ENCODE assay signal across 7 cellular contexts in the genomic region with DNA sequence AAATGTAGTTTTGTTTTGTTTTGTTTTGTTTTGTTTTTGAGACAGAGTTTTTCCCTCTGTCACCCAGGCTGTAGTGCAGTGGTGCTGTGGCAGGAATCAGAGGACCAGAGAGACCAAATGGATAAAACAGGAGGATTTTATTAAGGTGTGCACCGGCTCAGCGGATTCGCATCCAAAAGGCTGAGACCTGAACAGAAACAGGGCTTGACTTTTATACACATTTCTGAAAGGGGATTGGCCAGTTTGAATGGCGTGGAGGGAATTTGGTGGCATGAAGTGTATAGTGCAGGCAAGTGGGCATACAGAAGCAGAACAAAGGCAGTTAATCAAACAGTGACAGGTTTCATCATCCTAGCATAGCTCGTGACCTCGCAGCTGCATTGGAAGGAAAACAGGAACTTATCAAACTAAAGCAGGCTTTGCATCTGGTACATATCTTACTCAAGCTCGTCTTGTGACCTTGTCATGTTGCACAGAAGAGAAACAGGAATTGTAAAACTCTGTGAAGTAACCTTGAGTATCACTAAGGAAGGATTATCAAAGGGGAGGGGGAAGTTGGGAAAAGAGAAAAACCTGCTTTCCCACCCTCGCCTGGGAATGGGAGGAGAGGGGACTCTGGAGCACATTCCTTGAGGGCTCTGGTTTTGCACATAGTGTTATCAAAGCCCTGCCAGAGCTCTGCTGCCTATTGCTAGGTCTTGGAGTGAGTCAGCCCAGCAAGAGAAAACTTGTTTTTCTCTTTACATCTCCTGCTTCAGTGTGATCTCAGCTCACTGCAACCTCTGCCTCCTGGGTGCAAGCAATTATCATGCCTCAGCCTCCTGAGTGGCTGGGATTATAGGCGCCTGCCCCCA. TPM values are rescaled to one million over a fixed set of nuclear protein-coding genes. Genes with fewer than 3 reads are reported as not detected.
DNase-seq lines count a peak whose midpoint lies in the region; ATAC-seq, FAIRE-seq and TF ChIP-seq lines count a peak whose summit lies in the region.

No MANE protein-coding gene starts in this region.

- 27% methylated on average over 9 of the region's 9 CpGs for WGBS in K562 (ENCODE audit: insufficient coverage, low coverage, missing lambda C conversion rate)

- FAIRE-seq in K562 (lab: Jason Lieb, UNC) = peak; percentile 93

- H3K9me2 ChIP-seq in MM.1S (replicated peaks; ENCODE audit: insufficient read depth, low read length) = no peaks in the 10 kb centered on the region

- no peak for TF ChIP-seq POLR2A in K562 (conservative IDR thresholded peaks at IDR 0.05)

- no peak for TF ChIP-seq CTCF in MM.1S (IDR thresholded peaks at IDR 0.05; ENCODE audit: low read length)
- TF ChIP-seq CTCF in K562 (IDR thresholded peaks at IDR 0.05 in 2 of 3, conservative IDR thresholded peaks at IDR 0.05 in 1 of 3; ENCODE audit: insufficient read depth in 2 of 3, low read depth in 1 of 3, low read length in 3 of 3) = no peak
- TF ChIP-seq CTCF in tibial artery (IDR thresholded peaks at IDR 0.05) = no peak

- H3K79me2 ChIP-seq in MM.1S (ENCODE audit: low read length) (no peaks in the 10 kb centered on the region), K562 (ENCODE audit: control insufficient read depth, insufficient read depth, low read length) (no peaks in the 10 kb centered on the region)

- H3K9me3 ChIP-seq in MM.1S (replicated peaks; ENCODE audit: insufficient read depth, low read length) = no peaks in the 10 kb centered on the region
- peaks cover 5% of the 10 kb centered on the region for H3K9me3 ChIP-seq in K562 (replicated peaks; ENCODE audit: control insufficient read depth, insufficient read depth, low read depth, low read length)
- peaks cover 0 to 4% (median 3%) of the 10 kb centered on the region in 3 donors for H3K9me3 ChIP-seq in tibial artery

- POLR2A ChIA-PET in K562 (lab: Yijun Ruan, JAX) = interaction anchor here (0.6 to 1.3 kb wide), 12 partner anchors 11 to 118 kb away, joined by 3 to 9 read pairs (median 3); partner anchors contain the start of genes KLHDC8B and USP4

- H3K27me3 ChIP-seq in MM.1S (replicated peaks; ENCODE audit: insufficient read depth, low read length) (no peaks in the 10 kb centered on the region), K562 (ENCODE audit: control insufficient read depth in 2 of 2, insufficient read depth in 2 of 2, low read length in 2 of 2) (no peaks in the 10 kb centered on the region), tibial artery (no peaks in the 10 kb centered on the region)

- H2AFZ ChIP-seq in MM.1S (ENCODE audit: low read length) (peak overlapping the region; percentile 42; the same call in 1 of the 2 replicates), K562 (ENCODE audit: low read depth, low read length) (peak overlapping the region; percentile 72)

- H3K36me3 ChIP-seq in MM.1S (replicated peaks; ENCODE audit: insufficient read depth, low read length) = no peaks in the 10 kb centered on the region
- H3K36me3 ChIP-seq in K562 (ENCODE audit: control insufficient read depth, insufficient read depth, low read length) = no peaks in the 10 kb centered on the region
- H3K36me3 ChIP-seq in tibial artery = peaks cover 2 to 10% (median 3%) of the 10 kb centered on the region in 3 donors

- no TSS peak for BruUV-seq in K562 (replicated peaks; lab: Mats Ljungman, UMichigan)

- DNase-seq in MM.1S (no peak), K562 (ENCODE audit: extremely low read depth in 1 of 4, low spot score in 3 of 4) (peak; percentile 48 to 88 (median 62)), left lobe of liver (ENCODE audit: low spot score) (no peak), tibial artery (peak; percentile 65 to 78), NCI-H187 (lab: John Stamatoyannopoulos, UW) (no peak), NCI-H2196 (lab: John Stamatoyannopoulos, UW; ENCODE audit: unreplicated experiment) (no peak), NCI-H526 treated with DMSO at 0.1 percent for 48 hours (lab: John Stamatoyannopoulos, UW) (no peak)

- H4K20me1 ChIP-seq in MM.1S (ENCODE audit: insufficient read depth, low read length) = no peaks in the 10 kb centered on the region
- no peaks in the 10 kb centered on the region for H4K20me1 ChIP-seq in K562 (replicated peaks; ENCODE audit: control insufficient read depth, insufficient read depth, low read length)

- in situ Hi-C loops in K562 (cut with MboI) = loop anchor here (25.0 kb wide), 1 partner anchor 1401 kb away; no protein-coding TSS in a partner anchor

- H3K9ac ChIP-seq in MM.1S (ENCODE audit: low read length) (no peak overlapping the region), K562 (ENCODE audit: insufficient read depth in 1 of 2, low read depth in 2 of 2, low read length in 2 of 2) (peak overlapping the region in 1 of 2 experiments; percentile 51; a peak in 2 of 4 replicates)

- intact Hi-C loops in K562 (cut with micrococcal nuclease) (loop anchor here (1.0 to 5.0 kb wide), 2 partner anchors 20 to 66 kb away; partner anchors contain the start of gene KLHDC8B), tibial artery (cut with DNase I; ENCODE audit: low total_unique reads) (no loop called here)

- TF ChIP-seq EP300 in K562 (IDR thresholded peaks at IDR 0.05; ENCODE audit: low read length) = peak; percentile 95

- CTCF ChIA-PET in K562 (lab: Yijun Ruan, JAX; ENCODE audit: low intra/inter-chr PET ratio) = no interaction called here

- H3K27ac ChIP-seq in MM.1S (ENCODE audit: low read length) = peak overlapping the region; percentile 47; the same call in 1 of the 2 replicates
- peak overlapping the region; percentile 93 for H3K27ac ChIP-seq in K562 (ENCODE audit: extremely low read depth, low read depth, low read length)
- peak overlapping the region in 1 of 2 donors; percentile 12 for H3K27ac ChIP-seq in tibial artery

- no peak overlapping the region for H3K4me2 ChIP-seq in MM.1S (ENCODE audit: low read depth, low read length)
- peak overlapping the region; percentile 58 for H3K4me2 ChIP-seq in K562 (ENCODE audit: insufficient read depth, low read length)

- H3K9me1 ChIP-seq in K562 (ENCODE audit: control insufficient read depth, insufficient read depth, low read length) = no peaks in the 10 kb centered on the region

- peak in 1 of 2 experiments; percentile 16; a peak in 1 of 4 replicates for TF ChIP-seq RAD21 in K562 (CRISPR knock-in tag; conservative IDR thresholded peaks at IDR 0.05 in 1 of 2, IDR thresholded peaks at IDR 0.05 in 1 of 2)

- peak; percentile 96 for ATAC-seq in K562
- peak; percentile 65 for ATAC-seq in left lobe of liver

- H3K4me1 ChIP-seq in MM.1S (ENCODE audit: low read length) = no peaks in the 10 kb centered on the region
- H3K4me1 ChIP-seq in K562 (replicated peaks in 1 of 2; ENCODE audit: control insufficient read depth in 2 of 2, insufficient read depth in 2 of 2, low read length in 2 of 2) = peaks cover 7 to 11% of the 10 kb centered on the region in 2 experiments; a peak in 4 of 5 replicates
- H3K4me1 ChIP-seq in tibial artery = no peaks in the 10 kb centered on the region

- no peaks in the 10 kb centered on the region for H3F3A ChIP-seq in MM.1S (ENCODE audit: insufficient read depth, low read length)

- H3K4me3 ChIP-seq in MM.1S (ENCODE audit: low read length) (no peak overlapping the region), K562 (no peak overlapping the region), tibial artery (no peak overlapping the region)

TF ChIP-seq in K562, 482 proteins besides CTCF, POLR2A, EP300 and RAD21 (continues in another document):
- TF ChIP-seq ATF1 (CRISPR knock-in tag; IDR thresholded peaks at IDR 0.05) = no peak
- TF ChIP-seq ATF1 (tag; IDR thresholded peaks at IDR 0.05) = peak; percentile 71
- no peak for TF ChIP-seq CBX2 (IDR thresholded peaks at IDR 0.05; ENCODE audit: insufficient read depth, low read length, poor library complexity, severe bottlenecking)
- peak; percentile 47 for TF ChIP-seq E2F8 (IDR thresholded peaks at IDR 0.05; ENCODE audit: low read depth, partially characterized antibody)
- TF ChIP-seq RBM15 (IDR thresholded peaks at IDR 0.05; ENCODE audit: insufficient read depth, low read length) = no peak

RNA-seq across cellular contexts. Expression of gene C3orf62, which starts 38.5 kb away (rescaled TPM):
- total RNA-seq in K562 (2011; cell fraction: chromatin; rRNA removed; ENCODE audit: low replicate concordance) = 16.8 and 18.1 TPM in 2 replicates
- total RNA-seq in K562 (2011; cell fraction: nucleolus; rRNA removed) = 10.0 and 13.7 TPM in 2 replicates
- 8.5 and 10.4 TPM in 2 replicates for total RNA-seq in K562 (2011; cell fraction: nucleoplasm; rRNA removed)
- 2.6 and 4.2 TPM in 2 replicates for total RNA-seq in K562 (2014; rRNA removed)
- 2.9 and 3.8 TPM in 2 replicates for total RNA-seq in K562 (2014; rRNA removed; fragmentation: Illumina TruSeq; extraction: Trizol)
- total RNA-seq in K562 (2015; rRNA removed; fragmentation: Illumina TruSeq; extraction: Trizol) = 3.4 and 3.5 TPM in 2 replicates
- total RNA-seq in K562 (2021) = 3.0 and 4.2 TPM in 2 replicates
- polyA plus RNA-seq in K562 (2011; rRNA removed) = 3.8 and 4.3 TPM in 2 replicates
- polyA plus RNA-seq in K562 (2011; cell fraction: cytosol; rRNA removed) = 2.1 and 3.3 TPM in 2 replicates
- polyA plus RNA-seq in K562 (2011; cell fraction: nucleus; rRNA removed) = 7.7 and 15.6 TPM in 2 replicates
- polyA plus RNA-seq in K562 (2012) = 3.0 and 7.5 TPM in 2 replicates
- 4.0 and 5.7 TPM in 2 replicates for polyA plus RNA-seq in K562 (2014; fragmentation: Illumina TruSeq; extraction: Trizol)
- polyA plus RNA-seq in K562 (2014; fragmentation: Nextera tagmentation; extraction: Ambion mirVana) = 1 to 10 TPM; 1.3 to 1.6 TPM
- polyA plus RNA-seq in K562 (2014; rRNA removed) = 4.6 and 5.6 TPM in 2 replicates
- 2.5 and 2.6 TPM in 2 replicates for polyA minus RNA-seq in K562 (2011; rRNA and poly(A)+ RNA removed)
- 1.3 and 2.9 TPM in 2 replicates for polyA minus RNA-seq in K562 (2011; cell fraction: cytosol; rRNA and poly(A)+ RNA removed)
- 3.0 and 3.3 TPM in 2 replicates for polyA minus RNA-seq in K562 (2011; cell fraction: nucleus; rRNA and poly(A)+ RNA removed)
- 1.9 TPM for total RNA-seq in left lobe of liver

Comparison
In these comparisons a context has a peak if more than half of its experiments do, and no peak if none do; other contexts are left out.
1. DNase-seq: peak in K562 (4 of 4) and tibial artery (2 of 2); none in MM.1S (single experiment), left lobe of liver (single experiment), NCI-H187 (0 of 2), NCI-H2196 (single experiment) and NCI-H526 treated with DMSO at 0.1 percent for 48 hours (single experiment).